Comparison of ENCODE assay signal across 8 cellular contexts in the genomic region with DNA sequence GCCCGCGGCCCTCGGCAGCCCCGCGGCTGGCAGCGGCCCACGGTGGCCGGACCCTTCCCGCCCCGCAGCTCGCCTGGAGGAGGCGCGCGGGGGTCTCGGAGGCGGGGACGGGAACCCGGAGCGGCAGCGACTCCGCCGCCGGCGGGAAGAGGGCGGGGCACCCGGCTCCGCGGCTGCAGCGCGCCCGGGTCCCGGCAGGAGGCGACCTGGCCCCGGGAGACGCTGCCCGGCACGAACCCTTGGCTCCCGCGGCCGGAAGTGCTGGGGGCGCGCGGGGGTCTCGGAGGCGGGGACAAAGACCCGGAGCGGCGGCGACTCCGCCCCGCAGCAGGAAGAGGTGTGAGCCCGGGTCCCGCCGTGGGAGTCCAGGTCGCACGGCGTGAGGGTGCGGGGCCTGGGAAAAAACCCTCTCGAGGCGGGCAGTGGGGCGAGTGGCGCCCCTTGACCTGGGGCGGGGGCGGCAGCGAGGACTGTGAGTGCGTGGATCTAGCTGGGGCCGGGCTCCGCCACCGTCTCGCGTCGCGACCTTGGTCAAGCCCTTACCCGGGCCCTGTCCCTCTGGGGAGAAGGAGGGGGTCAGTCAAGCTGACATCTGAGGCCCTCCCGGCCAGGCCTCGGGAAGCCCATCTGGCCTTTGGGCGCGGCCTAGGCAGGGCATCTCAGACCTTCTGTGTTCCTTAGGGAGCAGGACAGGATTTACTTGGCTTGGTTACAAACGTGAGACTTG. TPM values are rescaled to one million over a fixed set of nuclear protein-coding genes. Genes with fewer than 3 reads are reported as not detected.
DNase-seq lines count a peak whose midpoint lies in the region; ATAC-seq, FAIRE-seq and TF ChIP-seq lines count a peak whose summit lies in the region.

A gene (minus strand): TSS at position 151 of the 727 bp plus-strand sequence. CDS start 230 bp downstream, outside the sequence.

- TSS peak; percentile 54 for BruUV-seq in mammary epithelial cell (replicated peaks; lab: Mats Ljungman, UMichigan)

- H3K36me3 ChIP-seq in mammary epithelial cell (ENCODE audit: insufficient read depth, low read length): no peaks in the 10 kb centered on the region
- H3K36me3 ChIP-seq in spleen: no peaks in the 10 kb centered on the region

- peak within 1 kb of the TSS; percentile 94 for H2AFZ ChIP-seq in mammary epithelial cell (ENCODE audit: low read depth, low read length)

- ATAC-seq in HG02759 (IDR thresholded peaks at IDR 0.05; ENCODE audit: unreplicated experiment): peak; percentile 85

- intact Hi-C loops in mammary epithelial cell (cut with micrococcal nuclease): loop anchor here (1.0 to 5.0 kb wide), 3 partner anchors 46 to 110 kb away; no protein-coding TSS in a partner anchor
- intact Hi-C loops in spleen (cut with DNase I; ENCODE audit: low total_unique reads): no loop called here

- peak within 1 kb of the TSS; percentile 96 for H3K4me2 ChIP-seq in mammary epithelial cell (ENCODE audit: insufficient read depth, low read depth, low read length)

- H3K27me3 ChIP-seq in mammary epithelial cell (ENCODE audit: insufficient read depth, low read length) (no peaks in the 10 kb centered on the region), spleen (replicated peaks in 1 of 7) (peaks cover 0 to 5% (median 0%) of the 10 kb centered on the region in 7 donors)

- TF ChIP-seq POLR2A in GM12891 (IDR thresholded peaks at IDR 0.05; ENCODE audit: low read depth, low read length) (no peak), spleen (IDR thresholded peaks at IDR 0.05) (no peak)

- H3K4me3 ChIP-seq in WI38 (ENCODE audit: low read depth, low read length): peak within 1 kb of the TSS; percentile 65
- peak within 1 kb of the TSS; percentile 39 to 63 (median 56) for H3K4me3 ChIP-seq in mammary epithelial cell (replicated peaks in 1 of 3; ENCODE audit: insufficient read depth in 1 of 3, low read depth in 2 of 3, low read length in 3 of 3)
- H3K4me3 ChIP-seq in spleen: peak within 1 kb of the TSS; percentile 53 to 86 (median 62)

- H3K4me1 ChIP-seq in mammary epithelial cell (ENCODE audit: insufficient read depth, low read length) (peaks cover 21% of the 10 kb centered on the region), spleen (peaks cover 6 to 31% (median 16%) of the 10 kb centered on the region in 6 donors)

- dilution Hi-C loops in mammary epithelial cell (cut with HindIII; ENCODE audit: low sequenced_read_pairs): no loop called here

- FAIRE-seq in GM12891 (lab: Jason Lieb, UNC): peak; percentile 63

- in situ Hi-C loops in mammary epithelial cell (cut with MboI; ENCODE audit: low sequenced_read_pairs in 2 of 2): no loop called here

- H3K9ac ChIP-seq in mammary epithelial cell (ENCODE audit: insufficient read depth, low read length): peak within 1 kb of the TSS; percentile 22

- peak within 1 kb of the TSS; percentile 24 for H3K27ac ChIP-seq in mammary epithelial cell (ENCODE audit: insufficient read depth, low read depth, low read length)
- peak within 1 kb of the TSS; percentile 84 to 94 (median 88) for H3K27ac ChIP-seq in spleen

- DNase-seq in GM12891 (ENCODE audit: insufficient read length, low spot score) (peak; percentile 96), NCI-H1694 treated with DMSO at 0.1 percent for 48 hours (lab: John Stamatoyannopoulos, UW) (peak; percentile 44), mammary epithelial cell (no peak), inferior parietal cortex (ENCODE audit: extremely low spot score) (peak; percentile 45), spleen (peak; percentile 95), cortex of kidney (lab: John Stamatoyannopoulos, UW) (no peak)

- H3K9me3 ChIP-seq in mammary epithelial cell (replicated peaks; ENCODE audit: insufficient read depth, low read length): no peaks in the 10 kb centered on the region
- H3K9me3 ChIP-seq in spleen: no peaks in the 10 kb centered on the region

- H4K20me1 ChIP-seq in mammary epithelial cell (ENCODE audit: insufficient read depth, low read length): no peaks in the 10 kb centered on the region

- no peaks in the 10 kb centered on the region for H3K79me2 ChIP-seq in mammary epithelial cell (ENCODE audit: insufficient read depth, low read length)

- 0% methylated on average over 1 of the region's 79 CpGs for WGBS in mammary epithelial cell (ENCODE audit: low coverage, missing lambda C conversion rate)
- 0 to 1% (median 1%) methylated on average over 17 to 79 of the region's 79 CpGs for WGBS in spleen, 5 donors

- CTCF ChIA-PET in mammary epithelial cell (lab: Charles Lee; ENCODE audit: low non-redundant PET): interaction anchor here (0.8 to 0.9 kb wide), 2 partner anchors 64 to 69 kb away, joined by 4 to 14 read pairs; no protein-coding TSS in a partner anchor

- TF ChIP-seq CTCF in WI38 (IDR thresholded peaks at IDR 0.05; ENCODE audit: low read depth, low read length) (peak; percentile 54), mammary epithelial cell (conservative IDR thresholded peaks at IDR 0.05 in 1 of 2, IDR thresholded peaks at IDR 0.05 in 1 of 2; ENCODE audit: extremely low read depth in 1 of 2, insufficient read depth in 1 of 2, low read depth in 1 of 2, low read length in 2 of 2) (peak; percentile 51 to 58), spleen (IDR thresholded peaks at IDR 0.05 in 8 of 11, conservative IDR thresholded peaks at IDR 0.05 in 3 of 11) (peak; percentile 21 to 94 (median 89))

TF ChIP-seq in GM12891, 5 proteins besides CTCF, POLR2A, EP300 and RAD21:
- TF ChIP-seq POU2F2 (IDR thresholded peaks at IDR 0.05; ENCODE audit: low read depth, low read length) (0 out of 2 replicates have a peak, but pooled peaks have one; percentile 11), TAF1 (IDR thresholded peaks at IDR 0.05; ENCODE audit: low read depth, low read length) (no peak)

RNA-seq across cellular contexts. Expression of the gene that starts here (rescaled TPM):
- 1.8 TPM for polyA plus RNA-seq in GM12891 (2012; ENCODE audit: low read depth, missing spikeins)
- total RNA-seq in mammary epithelial cell (1 to 10 TPM; 5.4 to 6.5 TPM), spleen (1 to 10 TPM; 1.0 to 5.0 (median 3.5) TPM)
- polyA plus RNA-seq in mammary epithelial cell (3.9 TPM), spleen (1 to 10 TPM; 1.7 to 3.2 (median 3.1) TPM)
- polyA minus RNA-seq in mammary epithelial cell: not detected

Comparison
In these comparisons a context has a peak if more than half of its experiments do, and no peak if none do; other contexts are left out.
1. DNase-seq: peak in GM12891 (single experiment), NCI-H1694 treated with DMSO at 0.1 percent for 48 hours (single experiment), inferior parietal cortex (single experiment) and spleen (single experiment); none in mammary epithelial cell (single experiment) and cortex of kidney (single experiment).
2. Peak in every context shown above with its lines, with median percentiles within 50 percentile points of each other: H3K4me3 ChIP-seq and CTCF ChIP-seq.